9 cellular contexts compared by ENCODE assay signal in genomic region chr22:34111210-34111824, GRCh38.
A peak's percentile ranks its signal among the peaks of the same experiment; 100 is the strongest.
DNase-seq lines count a peak whose midpoint lies in the region; ATAC-seq and TF ChIP-seq lines count a peak whose summit lies in the region.
"Had no signal": no experiment of that assay in that cellular context is flagged by ENCODE, and none has a peak within 500 bp of the region (broad histone marks: within the 10 kb centered on the region; RNA-seq: fewer than 3 reads in every experiment).

No MANE protein-coding gene starts in this region.

- H3K9me3 ChIP-seq in SJCRH30 (replicated peaks) (no peaks in the 10 kb centered on the region), ovary (no peaks in the 10 kb centered on the region), MG63 (no peaks in the 10 kb centered on the region)
- H3K9me3 ChIP-seq: SJSA1 had no signal

- H3K4me1 Mint-ChIP-seq in Calu3 (ENCODE audit: low read depth, unreplicated experiment): no peaks in the 10 kb centered on the region
- H3K4me1 Mint-ChIP-seq in stimulated activated effector memory CD8-positive, alpha-beta T cell treated with anti-CD3 and anti-CD28 coated beads, Interleukin-12 subunit alpha, Interleukin-12 subunit beta, amount 100 ng/mL, for 72 hours: no peaks in the 10 kb centered on the region

- H3K27me3 ChIP-seq in SJCRH30 (no peaks in the 10 kb centered on the region), ovary (no peaks in the 10 kb centered on the region), MG63 (no peaks in the 10 kb centered on the region)

- no peak for TF ChIP-seq EP300 in ovary (IDR thresholded peaks at IDR 0.05)

- H3K4me1 ChIP-seq in SJCRH30: no peaks in the 10 kb centered on the region
- no peaks in the 10 kb centered on the region for H3K4me1 ChIP-seq in ovary (ENCODE audit: insufficient read depth)
- H3K4me1 ChIP-seq: SJSA1 had no signal

- no peak overlapping the region for H3K4me3 Mint-ChIP-seq in Calu3 (ENCODE audit: low read depth, unreplicated experiment)
- no peak overlapping the region for H3K4me3 Mint-ChIP-seq in stimulated activated effector memory CD8-positive, alpha-beta T cell treated with anti-CD3 and anti-CD28 coated beads, Interleukin-12 subunit alpha, Interleukin-12 subunit beta, amount 100 ng/mL, for 72 hours

- H3K27ac Mint-ChIP-seq in Calu3 (ENCODE audit: unreplicated experiment): no peak overlapping the region
- H3K27ac Mint-ChIP-seq in stimulated activated effector memory CD8-positive, alpha-beta T cell treated with anti-CD3 and anti-CD28 coated beads, Interleukin-12 subunit alpha, Interleukin-12 subunit beta, amount 100 ng/mL, for 72 hours: no peak overlapping the region

- H3K36me3 ChIP-seq in SJCRH30 (no peaks in the 10 kb centered on the region), ovary (no peaks in the 10 kb centered on the region), MG63 (no peaks in the 10 kb centered on the region)
- H3K36me3 ChIP-seq: SJSA1 had no signal

- H3K4me3 ChIP-seq in SJCRH30 (no peak overlapping the region), fibroblast of pulmonary artery (replicated peaks; ENCODE audit: low read depth, low read length) (no peak overlapping the region), ovary (no peak overlapping the region), MG63 (no peak overlapping the region)
- H3K4me3 ChIP-seq: SJSA1 had no signal

- ATAC-seq in GM19351 (IDR thresholded peaks at IDR 0.05; ENCODE audit: unreplicated experiment): peak; percentile 64
- ATAC-seq in HG02852 (IDR thresholded peaks at IDR 0.05; ENCODE audit: unreplicated experiment): no peak
- ATAC-seq in stimulated activated effector memory CD8-positive, alpha-beta T cell treated with anti-CD3 and anti-CD28 coated beads, Interleukin-12 subunit alpha, Interleukin-12 subunit beta, amount 100 ng/mL, for 72 hours: no peak

- intact Hi-C loops in Calu3 (cut with micrococcal nuclease; ENCODE audit: unreplicated experiment): loop anchor here (1.0 kb wide), 1 partner anchor 188 kb away; no protein-coding TSS in a partner anchor
- intact Hi-C loops in ovary (cut with DNase I): loop anchor here in 2 of 4 donors (5.0 to 10.0 kb wide), 4 partner anchors 187 to 809 kb away; partner anchors contain the start of gene LARGE1 (in 1 of the 2)

- no peak overlapping the region for H3K27ac ChIP-seq in SJCRH30
- no peak overlapping the region for H3K27ac ChIP-seq in ovary
- H3K27ac ChIP-seq: SJSA1 had no signal

- 7 to 10% (median 8%) methylated on average over 7 of the region's 7 CpGs for WGBS in ovary, 3 donors

- no peaks in the 10 kb centered on the region for H3K36me3 Mint-ChIP-seq in Calu3 (ENCODE audit: insufficient read depth, unreplicated experiment)
- H3K36me3 Mint-ChIP-seq in stimulated activated effector memory CD8-positive, alpha-beta T cell treated with anti-CD3 and anti-CD28 coated beads, Interleukin-12 subunit alpha, Interleukin-12 subunit beta, amount 100 ng/mL, for 72 hours: peaks cover 4% of the 10 kb centered on the region

- CTCF ChIA-PET in Calu3 (lab: Charles Lee): interaction anchor here (1.0 to 1.3 kb wide), 2 partner anchors 189 to 1120 kb away, joined by 3 to 5 read pairs; no protein-coding TSS in a partner anchor

- no peak for TF ChIP-seq CTCF in Calu3 (IDR thresholded peaks at IDR 0.05; ENCODE audit: unreplicated experiment)
- peak; percentile 67 for TF ChIP-seq CTCF in fibroblast of pulmonary artery (IDR thresholded peaks at IDR 0.05; ENCODE audit: low read length, missing control alignments)
- peak in 2 of 3 donors; percentile 22 to 34 for TF ChIP-seq CTCF in ovary (IDR thresholded peaks at IDR 0.05)

- no peaks in the 10 kb centered on the region for H3K27me3 Mint-ChIP-seq in Calu3 (ENCODE audit: unreplicated experiment)

- no TSS peak for BruUV-seq in Calu3 (replicated peaks; lab: Mats Ljungman, UMichigan)

- peak; percentile 6 for DNase-seq in Calu3
- peak; percentile 19 to 47 for DNase-seq in SJCRH30
- DNase-seq in fibroblast of pulmonary artery (ENCODE audit: low read depth): peak; percentile 26
- DNase-seq in ovary: peak; percentile 13 to 39 (median 27)
- DNase-seq in MG63: no peak
- no peak for DNase-seq in stimulated activated effector memory CD8-positive, alpha-beta T cell treated with anti-CD3 and anti-CD28 coated beads, Interleukin-12 subunit alpha, Interleukin-12 subunit beta, amount 100 ng/mL, for 72 hours (ENCODE audit: low spot score in 2 of 2)

- no peak for TF ChIP-seq POLR2A in ovary (IDR thresholded peaks at IDR 0.05)

- peaks cover 29% of the 10 kb centered on the region for H3K9me3 Mint-ChIP-seq in Calu3 (ENCODE audit: low read depth, unreplicated experiment)
- H3K9me3 Mint-ChIP-seq in stimulated activated effector memory CD8-positive, alpha-beta T cell treated with anti-CD3 and anti-CD28 coated beads, Interleukin-12 subunit alpha, Interleukin-12 subunit beta, amount 100 ng/mL, for 72 hours: peaks cover 8% of the 10 kb centered on the region

Comparison
In these comparisons a context has a peak if more than half of its experiments do, and no peak if none do; other contexts are left out.
1. DNase-seq: peak in Calu3 (single experiment), SJCRH30 (2 of 2), fibroblast of pulmonary artery (single experiment) and ovary (5 of 5); none in MG63 (single experiment) and stimulated activated effector memory CD8-positive, alpha-beta T cell treated with anti-CD3 and anti-CD28 coated beads, Interleukin-12 subunit alpha, Interleukin-12 subunit beta, amount 100 ng/mL, for 72 hours (0 of 2).